16 cellular contexts compared by ENCODE assay signal in the genomic region with DNA sequence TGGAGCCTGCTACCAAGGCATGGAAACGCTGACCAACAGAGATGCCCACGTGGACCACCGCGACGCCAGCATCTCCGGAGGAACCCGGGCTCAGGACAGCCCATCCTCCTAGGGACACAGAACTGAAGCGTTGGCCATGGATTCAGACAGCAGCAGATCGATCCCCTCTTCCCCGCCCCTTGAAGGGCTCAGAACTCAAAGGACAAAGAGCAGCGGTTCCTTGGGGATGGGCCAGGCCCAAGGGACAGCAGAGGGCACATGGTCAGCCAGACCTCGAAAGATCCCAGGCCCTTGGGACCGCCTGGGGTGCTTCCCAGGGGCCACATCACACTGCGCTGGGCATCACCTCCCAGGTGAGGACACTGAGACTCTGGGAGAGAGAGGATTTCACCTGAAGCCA.
"Had no signal": no experiment of that assay in that cellular context is flagged by ENCODE, and none has a peak within 500 bp of the region (broad histone marks: within the 10 kb centered on the region; RNA-seq: fewer than 3 reads in every experiment).

No MANE protein-coding gene starts in this region.

- H3K9ac ChIP-seq: parathyroid adenoma had no signal

- H3K9me3 ChIP-seq: esophagus squamous epithelium, stomach, thoracic aorta had no signal

- H3K4me3 ChIP-seq: esophagus squamous epithelium, skin epidermis, stomach, thoracic aorta had no signal

- H3K9me3 Mint-ChIP-seq: activated B cell treated with CpG ODN at 0.5 μM for 24 hours; activated CD4-positive, alpha-beta T cell treated with anti-CD3 and anti-CD28 coated beads, Interleukin-2, amount 10 ng/mL, durations not matched to agents 7 days and 5 days; activated naive CD4-positive, alpha-beta T cell treated with anti-CD3 and anti-CD28 coated beads, Interleukin-2, amount 50 U/mL, for 24 hours; activated T-helper 2 cell treated with anti-CD3 and anti-CD28 coated beads, Interferon-gamma antibody, Interleukin-2, Interleukin-4, amounts not matched to agents 10 μg/mL and 5 μg/mL and 100 μg/mL, durations not matched to agents 14 hours and 24 hours and 36 hours; T-helper 1 cell treated with Interleukin-12 subunit alpha and Interleukin-12 subunit beta and Interleukin-4 antibody, amounts not matched to agents 30 μg/mL and 1 μg/mL, for 36 hours had no signal

- FAIRE-seq: endometrium had no signal

- H3K27me3 ChIP-seq: brain microvascular endothelial cell, esophagus squamous epithelium, stomach had no signal

- H3K36me3 ChIP-seq: brain microvascular endothelial cell, thoracic aorta had no signal

- H2AFZ ChIP-seq: parathyroid adenoma had no signal

- H3K36me3 Mint-ChIP-seq: activated naive CD4-positive, alpha-beta T cell treated with anti-CD3 and anti-CD28 coated beads, Interleukin-2, amount 50 U/mL, for 24 hours had no signal

- H3K27ac ChIP-seq: parathyroid adenoma, thoracic aorta had no signal

- H3K4me1 ChIP-seq: parathyroid adenoma had no signal

- H3K4me1 Mint-ChIP-seq: activated B cell treated with CpG ODN at 0.5 μM for 24 hours had no signal

- H3K27ac Mint-ChIP-seq: activated B cell treated with CpG ODN at 0.5 μM for 24 hours; activated CD4-positive, alpha-beta T cell treated with anti-CD3 and anti-CD28 coated beads, Interleukin-2, amount 10 ng/mL, durations not matched to agents 7 days and 5 days; activated naive CD4-positive, alpha-beta T cell treated with anti-CD3 and anti-CD28 coated beads, Interleukin-2, amount 50 U/mL, for 24 hours; activated T-helper 2 cell treated with anti-CD3 and anti-CD28 coated beads, Interferon-gamma antibody, Interleukin-2, Interleukin-4, amounts not matched to agents 10 μg/mL and 5 μg/mL and 100 μg/mL, durations not matched to agents 14 hours and 24 hours and 36 hours; T-helper 1 cell treated with Interleukin-12 subunit alpha and Interleukin-12 subunit beta and Interleukin-4 antibody, amounts not matched to agents 30 μg/mL and 1 μg/mL, for 36 hours had no signal

- H3K4me3 Mint-ChIP-seq: activated B cell treated with CpG ODN at 0.5 μM for 24 hours; activated CD4-positive, alpha-beta T cell treated with anti-CD3 and anti-CD28 coated beads, Interleukin-2, amount 10 ng/mL, durations not matched to agents 7 days and 5 days; activated naive CD4-positive, alpha-beta T cell treated with anti-CD3 and anti-CD28 coated beads, Interleukin-2, amount 50 U/mL, for 24 hours; T-helper 1 cell treated with Interleukin-12 subunit alpha and Interleukin-12 subunit beta and Interleukin-4 antibody, amounts not matched to agents 30 μg/mL and 1 μg/mL, for 36 hours had no signal

- DNase-seq: activated B cell treated with CpG ODN at 0.5 μM for 24 hours; activated CD4-positive, alpha-beta T cell treated with anti-CD3 and anti-CD28 coated beads, Interleukin-2, amount 10 ng/mL, durations not matched to agents 7 days and 5 days; activated CD8-positive, alpha-beta memory T cell treated with anti-CD3 and anti-CD28 coated beads for 24 hours; brain microvascular endothelial cell; cerebellar nuclear complex; esophagus squamous epithelium; foreskin fibroblast; glutamatergic neuron; stomach had no signal

- H3K27me3 Mint-ChIP-seq: activated B cell treated with CpG ODN at 0.5 μM for 24 hours; activated CD4-positive, alpha-beta T cell treated with anti-CD3 and anti-CD28 coated beads, Interleukin-2, amount 10 ng/mL, durations not matched to agents 7 days and 5 days; activated naive CD4-positive, alpha-beta T cell treated with anti-CD3 and anti-CD28 coated beads, Interleukin-2, amount 50 U/mL, for 24 hours had no signal
